In genomic region chr16:1745900-1746692, GRCh38 we compare ENCODE assay signal across 14 cellular contexts. TPM values are rescaled to one million over a fixed set of nuclear protein-coding genes. Genes with fewer than 3 reads are reported as not detected.
DNase-seq lines count a peak whose midpoint lies in the region; ATAC-seq and TF ChIP-seq lines count a peak whose summit lies in the region.
"Had no signal": no experiment of that assay in that cellular context is flagged by ENCODE, and none has a peak within 500 bp of the region (broad histone marks: within the 10 kb centered on the region; RNA-seq: fewer than 3 reads in every experiment).

No MANE protein-coding gene starts in this region.

- H3K27me3 ChIP-seq in GM23338 (ENCODE audit: insufficient read depth): no peaks in the 10 kb centered on the region
- no peaks in the 10 kb centered on the region for H3K27me3 ChIP-seq in SJSA1 (replicated peaks)
- H3K27me3 ChIP-seq in skeletal muscle satellite cell (ENCODE audit: control insufficient read depth, insufficient read depth, low read length): no peaks in the 10 kb centered on the region
- no peaks in the 10 kb centered on the region for H3K27me3 ChIP-seq in prostate gland (replicated peaks; ENCODE audit: insufficient read depth)

- H3K4me1 Mint-ChIP-seq in GM23338: no peaks in the 10 kb centered on the region
- H3K4me1 Mint-ChIP-seq: activated naive CD8-positive, alpha-beta T cell treated with anti-CD3 and anti-CD28 coated beads for 36 hours had no signal

- H3K4me3 ChIP-seq in GM23338: no peak overlapping the region
- H3K4me3 ChIP-seq in SJSA1: peak overlapping the region; percentile 13; the same call in 1 of the 2 replicates
- H3K4me3 ChIP-seq in skeletal muscle satellite cell (ENCODE audit: low read length): peak overlapping the region; percentile 57
- no peak overlapping the region for H3K4me3 ChIP-seq in prostate gland

- no peaks in the 10 kb centered on the region for H3K9me3 ChIP-seq in SJSA1 (replicated peaks)
- H3K9me3 ChIP-seq in skeletal muscle satellite cell (replicated peaks; ENCODE audit: low read length): no peaks in the 10 kb centered on the region
- H3K9me3 ChIP-seq in prostate gland: no peaks in the 10 kb centered on the region

- no peak overlapping the region for H3K4me3 Mint-ChIP-seq in GM23338
- H3K4me3 Mint-ChIP-seq: activated naive CD8-positive, alpha-beta T cell treated with anti-CD3 and anti-CD28 coated beads for 36 hours had no signal

- no peak for TF ChIP-seq CTCF in GM23338 (conservative IDR thresholded peaks at IDR 0.05; ENCODE audit: low read depth in 2 of 2)
- no peak for TF ChIP-seq CTCF in prostate gland (IDR thresholded peaks at IDR 0.05)

- H3K36me3 ChIP-seq in GM23338 (ENCODE audit: insufficient read depth): no peaks in the 10 kb centered on the region; the same call in 1 of the 2 replicates
- peaks cover 79% of the 10 kb centered on the region for H3K36me3 ChIP-seq in SJSA1
- peaks cover 60% of the 10 kb centered on the region for H3K36me3 ChIP-seq in skeletal muscle satellite cell (ENCODE audit: insufficient read depth, low read length)
- H3K36me3 ChIP-seq in prostate gland: peaks cover 7 to 10% of the 10 kb centered on the region in 2 donors

- no peak for TF ChIP-seq POLR2A in prostate gland (IDR thresholded peaks at IDR 0.05)

- H3K79me2 ChIP-seq in GM23338 (replicated peaks; ENCODE audit: insufficient read depth): no peaks in the 10 kb centered on the region

- H3K27ac Mint-ChIP-seq in GM23338: no peak overlapping the region
- H3K27ac Mint-ChIP-seq: activated naive CD8-positive, alpha-beta T cell treated with anti-CD3 and anti-CD28 coated beads for 36 hours had no signal

- peaks cover 16% of the 10 kb centered on the region for H3K36me3 Mint-ChIP-seq in GM23338 (ENCODE audit: low read depth)

- H3K9me2 ChIP-seq in GM23338 (ENCODE audit: insufficient read depth): no peaks in the 10 kb centered on the region

- H3K9me3 Mint-ChIP-seq in GM23338: peaks cover 3% of the 10 kb centered on the region; the same call in 2 of the 3 replicates
- H3K9me3 Mint-ChIP-seq: activated naive CD8-positive, alpha-beta T cell treated with anti-CD3 and anti-CD28 coated beads for 36 hours had no signal

- intact Hi-C loops in prostate gland (cut with DNase I): no loop called here

- WGBS in prostate gland: 90% methylated on average over 26 of the region's 29 CpGs

- H2AFZ ChIP-seq in GM23338: no peak overlapping the region

- peak overlapping the region; percentile 86 for H3K9ac ChIP-seq in skeletal muscle satellite cell (ENCODE audit: low read depth, low read length)

- no peaks in the 10 kb centered on the region for H3F3A ChIP-seq in GM23338 (replicated peaks; ENCODE audit: low read depth)

- ATAC-seq in GM23338: no peak
- ATAC-seq in HG03442 (IDR thresholded peaks at IDR 0.05; ENCODE audit: unreplicated experiment): no peak
- no peak for ATAC-seq in HG02870 (IDR thresholded peaks at IDR 0.05; ENCODE audit: unreplicated experiment)

- H4K20me1 ChIP-seq in GM23338 (replicated peaks; ENCODE audit: insufficient read depth): no peaks in the 10 kb centered on the region

- DNase-seq in GM23338 (ENCODE audit: low spot score) (peak; percentile 31), SJSA1 (ENCODE audit: low read depth in 1 of 2, low spot score in 2 of 2) (peak; percentile 97), fibroblast of peridontal ligament (ENCODE audit: extremely low read depth) (peak; percentile 55), NCI-H2081 (lab: John Stamatoyannopoulos, UW) (no peak), prostate gland (ENCODE audit: low spot score) (no peak)
- DNase-seq: activated naive CD8-positive, alpha-beta T cell treated with anti-CD3 and anti-CD28 coated beads for 36 hours; effector CD8-positive, alpha-beta T cell; hippocampal formation; NCI-H1694; stimulated activated CD4-positive, alpha-beta T cell treated with anti-CD3 and anti-CD28 coated beads, Interleukin-4, amount 100 ng/mL, for 1 hour; stimulated activated naive CD4-positive, alpha-beta T cell treated with Interleukin-2 at 50 U/mL for 16 hours had no signal

- no peak overlapping the region for H3K27ac ChIP-seq in GM23338 (ENCODE audit: low read depth)
- H3K27ac ChIP-seq in SJSA1: peak overlapping the region; percentile 100
- no peak overlapping the region for H3K27ac ChIP-seq in prostate gland

- no peaks in the 10 kb centered on the region for H3K4me1 ChIP-seq in GM23338 (ENCODE audit: insufficient read depth)
- peaks cover 42% of the 10 kb centered on the region for H3K4me1 ChIP-seq in SJSA1 (replicated peaks)
- H3K4me1 ChIP-seq in skeletal muscle satellite cell (ENCODE audit: control insufficient read depth, insufficient read depth, low read length): peaks cover 38% of the 10 kb centered on the region
- H3K4me1 ChIP-seq in prostate gland (replicated peaks): no peaks in the 10 kb centered on the region

- H3K27me3 Mint-ChIP-seq in GM23338 (ENCODE audit: insufficient read depth, low read depth, poor library complexity): peaks cover 10% of the 10 kb centered on the region
- H3K27me3 Mint-ChIP-seq: activated naive CD8-positive, alpha-beta T cell treated with anti-CD3 and anti-CD28 coated beads for 36 hours had no signal

- H3K4me2 ChIP-seq in GM23338 (no peak overlapping the region), skeletal muscle satellite cell (ENCODE audit: low read length) (peak overlapping the region; percentile 89)

TF ChIP-seq in GM23338, 12 proteins besides CTCF, POLR2A, EP300 and RAD21 (continues in another document):
- TF ChIP-seq ZNF114 (CRISPR knock-in tag; IDR thresholded peaks at IDR 0.05) (no peak), ETS1 (IDR thresholded peaks at IDR 0.05) (no peak)

RNA-seq across cellular contexts. Expression of gene NME3, which starts 25.2 kb away (rescaled TPM):
- 73.7 and 95.3 TPM in 2 replicates for total RNA-seq in GM23338 (2014; rRNA removed; shearing (Covaris generic))
- polyA plus RNA-seq in GM23338 (2016; fragmentation: Nextera tagmentation; extraction: Ambion mirVana): 130 and 153 TPM in 2 replicates
- total RNA-seq in SJSA1 (2014; rRNA removed; shearing (Covaris generic)): 19.9 and 27.1 TPM in 2 replicates
- 45.1 and 50.2 TPM in 2 replicates for total RNA-seq in skeletal muscle satellite cell (2012; rRNA removed)
- total RNA-seq in prostate gland: 100 to 1,000 TPM; 135 to 252 TPM

RNA-seq across cellular contexts. Expression of gene EME2, which starts 26.5 kb away (rescaled TPM):
- 15.0 and 17.3 TPM in 2 replicates for total RNA-seq in GM23338 (2014; rRNA removed; shearing (Covaris generic))
- polyA plus RNA-seq in GM23338 (2016; fragmentation: Nextera tagmentation; extraction: Ambion mirVana): 4.1 TPM in 2 replicates
- total RNA-seq in SJSA1 (2014; rRNA removed; shearing (Covaris generic)): 6.9 and 7.7 TPM in 2 replicates
- 11.7 and 15.1 TPM in 2 replicates for total RNA-seq in skeletal muscle satellite cell (2012; rRNA removed)
- total RNA-seq in prostate gland: 10 to 100 TPM; 18.3 to 53.9 TPM

RNA-seq across cellular contexts. Expression of gene MRPS34, which starts 26.8 kb away (rescaled TPM):
- 223 and 248 TPM in 2 replicates for total RNA-seq in GM23338 (2014; rRNA removed; shearing (Covaris generic))
- 370 and 391 TPM in 2 replicates for polyA plus RNA-seq in GM23338 (2016; fragmentation: Nextera tagmentation; extraction: Ambion mirVana)
- total RNA-seq in SJSA1 (2014; rRNA removed; shearing (Covaris generic)): 132 and 178 TPM in 2 replicates
- 82.8 and 95.8 TPM in 2 replicates for total RNA-seq in skeletal muscle satellite cell (2012; rRNA removed)
- 100 to 1,000 TPM in 1 of 2 donors, 10 to 100 TPM in 1; 97.4 to 125 TPM for total RNA-seq in prostate gland

RNA-seq across cellular contexts. Expression of gene SPSB3, which starts 36.3 kb away (rescaled TPM):
- 34.7 and 42.8 TPM in 2 replicates for total RNA-seq in GM23338 (2014; rRNA removed; shearing (Covaris generic))
- polyA plus RNA-seq in GM23338 (2016; fragmentation: Nextera tagmentation; extraction: Ambion mirVana): 27.1 and 33.9 TPM in 2 replicates
- total RNA-seq in SJSA1 (2014; rRNA removed; shearing (Covaris generic)): 19.9 and 21.1 TPM in 2 replicates
- total RNA-seq in skeletal muscle satellite cell (2012; rRNA removed): 17.0 and 17.2 TPM in 2 replicates
- 100 to 1,000 TPM in 1 of 2 donors, 10 to 100 TPM in 1; 87.8 to 138 TPM for total RNA-seq in prostate gland

RNA-seq across cellular contexts. Expression of gene NUBP2, which starts 36.7 kb away (rescaled TPM):
- total RNA-seq in GM23338 (2014; rRNA removed; shearing (Covaris generic)): 143 and 175 TPM in 2 replicates
- 79.0 and 79.4 TPM in 2 replicates for polyA plus RNA-seq in GM23338 (2016; fragmentation: Nextera tagmentation; extraction: Ambion mirVana)
- 117 and 127 TPM in 2 replicates for total RNA-seq in SJSA1 (2014; rRNA removed; shearing (Covaris generic))
- total RNA-seq in skeletal muscle satellite cell (2012; rRNA removed): 84.7 and 85.4 TPM in 2 replicates
- total RNA-seq in prostate gland: 100 to 1,000 TPM in 1 of 2 donors, 10 to 100 TPM in 1; 98.4 to 233 TPM

Comparison
In these comparisons a context has a peak if more than half of its experiments do, and no peak if none do; other contexts are left out.
1. DNase-seq: peak in GM23338 (single experiment), SJSA1 (2 of 2) and fibroblast of peridontal ligament (single experiment); none in NCI-H2081 (0 of 2) and prostate gland (single experiment).
2. H3K4me3 ChIP-seq: peak in SJSA1 (single experiment) and skeletal muscle satellite cell (single experiment); none in GM23338 (single experiment) and prostate gland (0 of 2).